Comparison of ENCODE assay signal across 8 cellular contexts in genomic region chr2:159712194-159712928, GRCh38. TPM values are rescaled to one million over a fixed set of nuclear protein-coding genes. Genes with fewer than 3 reads are reported as not detected.
DNase-seq lines count a peak whose midpoint lies in the region; ATAC-seq and TF ChIP-seq lines count a peak whose summit lies in the region.

Gene MARCHF7, plus strand, starts transcription at chr2:159712506. Its CDS starts 16,517 bp downstream, at chr2:159729023.

- TF ChIP-seq POLR2A in GM15510 (IDR thresholded peaks at IDR 0.05; ENCODE audit: borderline replicate concordance, extremely low read depth, insufficient read length): peak; percentile 92
- peak; percentile 86 to 89 for TF ChIP-seq POLR2A in uterus (IDR thresholded peaks at IDR 0.05)

- peak within 1 kb of the TSS; percentile 97 to 99 for H3K27ac ChIP-seq in right atrium auricular region
- H3K27ac ChIP-seq in uterus: peak within 1 kb of the TSS; percentile 91 to 93

- peak within 1 kb of the TSS; percentile 99 for H3K4me3 Mint-ChIP-seq in T-helper 1 cell treated with Interleukin-12 subunit alpha and Interleukin-12 subunit beta and Interleukin-4 antibody, amounts not matched to agents 30 μg/mL and 1 μg/mL, for 36 hours

- no peaks in the 10 kb centered on the region for H3K9me3 Mint-ChIP-seq in T-helper 1 cell treated with Interleukin-12 subunit alpha and Interleukin-12 subunit beta and Interleukin-4 antibody, amounts not matched to agents 30 μg/mL and 1 μg/mL, for 36 hours

- DNase-seq in NCI-H1694 (lab: John Stamatoyannopoulos, UW) (peak; percentile 94), amygdala (lab: John Stamatoyannopoulos, UW) (peak; percentile 62 to 96 (median 91)), right atrium auricular region (ENCODE audit: low spot score) (peak; percentile 96), pulmonary artery endothelial cell (ENCODE audit: low read depth, low spot score) (peak; percentile 81), uterus (peak; percentile 93 to 95)

- H3K4me1 ChIP-seq in right atrium auricular region (peaks cover 0 to 53% of the 10 kb centered on the region in 2 donors), uterus (peaks cover 0 to 6% of the 10 kb centered on the region in 2 donors)

- H3K27me3 Mint-ChIP-seq in T-helper 1 cell treated with Interleukin-12 subunit alpha and Interleukin-12 subunit beta and Interleukin-4 antibody, amounts not matched to agents 30 μg/mL and 1 μg/mL, for 36 hours (ENCODE audit: low read depth): no peaks in the 10 kb centered on the region

- intact Hi-C loops in uterus (cut with DNase I; ENCODE audit: low total_unique reads): loop anchor here (5.0 kb wide), 1 partner anchor 110 kb away; no protein-coding TSS in a partner anchor

- H3K4me3 ChIP-seq in right atrium auricular region (peak within 1 kb of the TSS; percentile 75 to 97), uterus (peak within 1 kb of the TSS; percentile 80 to 82)

- H3K9me3 ChIP-seq in right atrium auricular region (no peaks in the 10 kb centered on the region), uterus (no peaks in the 10 kb centered on the region)

- H3K36me3 Mint-ChIP-seq in T-helper 1 cell treated with Interleukin-12 subunit alpha and Interleukin-12 subunit beta and Interleukin-4 antibody, amounts not matched to agents 30 μg/mL and 1 μg/mL, for 36 hours (ENCODE audit: low read depth): peaks cover 36% of the 10 kb centered on the region

- peak; percentile 91 for ATAC-seq in HG02885 (IDR thresholded peaks at IDR 0.05; ENCODE audit: poor library complexity, unreplicated experiment)

- H3K27ac Mint-ChIP-seq in T-helper 1 cell treated with Interleukin-12 subunit alpha and Interleukin-12 subunit beta and Interleukin-4 antibody, amounts not matched to agents 30 μg/mL and 1 μg/mL, for 36 hours: peak within 1 kb of the TSS; percentile 98

- H3K36me3 ChIP-seq in right atrium auricular region: peaks cover 18% of the 10 kb centered on the region
- no peaks in the 10 kb centered on the region for H3K36me3 ChIP-seq in uterus

- peaks cover 37% of the 10 kb centered on the region for H3K4me1 Mint-ChIP-seq in T-helper 1 cell treated with Interleukin-12 subunit alpha and Interleukin-12 subunit beta and Interleukin-4 antibody, amounts not matched to agents 30 μg/mL and 1 μg/mL, for 36 hours (ENCODE audit: low read depth)

- TF ChIP-seq CTCF in right atrium auricular region (IDR thresholded peaks at IDR 0.05) (peak; percentile 24 to 69), uterus (IDR thresholded peaks at IDR 0.05) (peak; percentile 36 to 64 (median 52))

- H3K27me3 ChIP-seq in right atrium auricular region (no peaks in the 10 kb centered on the region), uterus (no peaks in the 10 kb centered on the region)

RNA-seq across cellular contexts. Expression of gene MARCHF7, which starts in this region (rescaled TPM):
- 10 to 100 TPM; 70.6 to 79.5 TPM for total RNA-seq in right atrium auricular region
- 100 and 116 TPM in 2 replicates for total RNA-seq in pulmonary artery endothelial cell
- 100 to 1,000 TPM; 115 to 279 (median 165) TPM for total RNA-seq in uterus

Comparison
In these comparisons a context has a peak if more than half of its experiments do, and no peak if none do; other contexts are left out.
1. Peak in every context shown above with its lines: DNase-seq, ATAC-seq, H3K4me3 ChIP-seq and H3K27ac ChIP-seq.